19 cellular contexts compared by ENCODE assay signal in the genomic region with DNA sequence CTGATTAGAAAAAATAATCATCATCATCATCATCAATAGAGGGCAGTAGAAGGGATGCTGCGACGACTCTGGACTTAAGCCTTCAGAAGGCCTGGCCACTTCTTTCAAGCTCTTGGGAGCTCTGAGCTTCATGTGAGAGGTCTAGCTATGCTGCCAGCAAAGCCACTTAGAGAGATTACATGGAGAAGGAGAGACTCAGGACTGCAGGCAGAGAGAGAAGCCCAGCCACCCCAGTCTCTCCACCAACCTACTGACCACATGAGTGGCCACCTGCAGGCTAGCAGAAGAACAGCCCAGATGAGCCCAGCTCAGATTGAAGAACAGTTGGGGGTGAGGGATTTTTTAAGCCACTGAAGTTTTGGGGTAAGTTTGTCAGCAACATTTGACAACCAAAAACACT. TPM values are rescaled to one million over a fixed set of nuclear protein-coding genes. Genes with fewer than 3 reads are reported as not detected.
DNase-seq lines count a peak whose midpoint lies in the region; FAIRE-seq and TF ChIP-seq lines count a peak whose summit lies in the region.
"Had no signal": no experiment of that assay in that cellular context is flagged by ENCODE, and none has a peak within 500 bp of the region (broad histone marks: within the 10 kb centered on the region; RNA-seq: fewer than 3 reads in every experiment).

No MANE protein-coding gene starts in this region.

- no peaks in the 10 kb centered on the region for H3K27me3 Mint-ChIP-seq in Calu3 (ENCODE audit: unreplicated experiment)
- peaks cover 26% of the 10 kb centered on the region for H3K27me3 Mint-ChIP-seq in HFFc6 (ENCODE audit: insufficient read depth)
- H3K27me3 Mint-ChIP-seq in activated T-helper 2 cell treated with anti-CD3 and anti-CD28 coated beads, Interferon-gamma antibody, Interleukin-2, Interleukin-4, amounts not matched to agents 10 μg/mL and 5 μg/mL and 100 μg/mL, durations not matched to agents 14 hours and 24 hours and 36 hours (ENCODE audit: low read depth), result peaks cover 9% of the 10 kb centered on the region
- H3K27me3 Mint-ChIP-seq: stimulated activated naive CD8-positive, alpha-beta T cell treated with anti-CD3 and anti-CD28 coated beads, Interleukin-15, amount 100 ng/mL, for 72 hours had no signal

- no peak overlapping the region for H2BK15ac ChIP-seq in mesendoderm (replicated peaks; ENCODE audit: low read depth)

- H3K9me3 ChIP-seq in vagina, result no peaks in the 10 kb centered on the region
- H3K9me3 ChIP-seq: ascending aorta had no signal

- no peaks in the 10 kb centered on the region for H3K9me3 Mint-ChIP-seq in Calu3 (ENCODE audit: low read depth, unreplicated experiment)
- H3K9me3 Mint-ChIP-seq in HFFc6, result no peaks in the 10 kb centered on the region
- H3K9me3 Mint-ChIP-seq in activated T-helper 2 cell treated with anti-CD3 and anti-CD28 coated beads, Interferon-gamma antibody, Interleukin-2, Interleukin-4, amounts not matched to agents 10 μg/mL and 5 μg/mL and 100 μg/mL, durations not matched to agents 14 hours and 24 hours and 36 hours, result no peaks in the 10 kb centered on the region
- H3K9me3 Mint-ChIP-seq: activated CD4-positive, alpha-beta memory T cell treated with anti-CD3 and anti-CD28 coated beads, Interleukin-2, amount 10 ng/mL, durations not matched to agents 7 days and 5 days; natural killer cell; stimulated activated naive CD8-positive, alpha-beta T cell treated with anti-CD3 and anti-CD28 coated beads, Interleukin-15, amount 100 ng/mL, for 72 hours had no signal

- H3K23ac ChIP-seq in mesendoderm (ENCODE audit: low read length), result no peak overlapping the region

- H3K4me3 ChIP-seq in bronchial epithelial cell (ENCODE audit: low read depth, low read length) (no peak overlapping the region), mesendoderm (ENCODE audit: low read length) (no peak overlapping the region), vagina (no peak overlapping the region)
- H3K4me3 ChIP-seq: ascending aorta had no signal

- CTCF ChIA-PET in Calu3 (lab: Charles Lee), result no interaction called here

- H3K27ac Mint-ChIP-seq in Calu3 (ENCODE audit: unreplicated experiment) (no peak overlapping the region), HFFc6 (no peak overlapping the region)
- H3K27ac Mint-ChIP-seq in activated T-helper 2 cell treated with anti-CD3 and anti-CD28 coated beads, Interferon-gamma antibody, Interleukin-2, Interleukin-4, amounts not matched to agents 10 μg/mL and 5 μg/mL and 100 μg/mL, durations not matched to agents 14 hours and 24 hours and 36 hours, result no peak overlapping the region
- H3K27ac Mint-ChIP-seq: activated CD4-positive, alpha-beta memory T cell treated with anti-CD3 and anti-CD28 coated beads, Interleukin-2, amount 10 ng/mL, durations not matched to agents 7 days and 5 days; natural killer cell; stimulated activated naive CD8-positive, alpha-beta T cell treated with anti-CD3 and anti-CD28 coated beads, Interleukin-15, amount 100 ng/mL, for 72 hours had no signal

- BruUV-seq in Calu3 (replicated peaks; lab: Mats Ljungman, UMichigan), result no TSS peak

- no CpG with 5 or more reads among the region's 2 CpGs for WGBS in mesendoderm (ENCODE audit: extremely low coverage, insufficient coverage, low lambda C conversion rate)

- no peak for TF ChIP-seq POLR2A in vagina (IDR thresholded peaks at IDR 0.05)

- TF ChIP-seq CTCF in Calu3 (IDR thresholded peaks at IDR 0.05; ENCODE audit: unreplicated experiment), result peak; percentile 40
- TF ChIP-seq CTCF in HFFc6 (IDR thresholded peaks at IDR 0.05), result peak; percentile 49
- TF ChIP-seq CTCF in bronchial epithelial cell (IDR thresholded peaks at IDR 0.05; ENCODE audit: insufficient read depth, low read length, severe bottlenecking), result peak; percentile 15
- no peak for TF ChIP-seq CTCF in vagina (IDR thresholded peaks at IDR 0.05)

- no peaks in the 10 kb centered on the region for H3K79me1 ChIP-seq in mesendoderm (ENCODE audit: low read length)

- H3K27me3 ChIP-seq in bronchial epithelial cell (ENCODE audit: control insufficient read depth, insufficient read depth, low read length), result no peaks in the 10 kb centered on the region
- H3K27me3 ChIP-seq in mesendoderm (ENCODE audit: insufficient read depth, low read length, poor library complexity), result no peaks in the 10 kb centered on the region
- H3K27me3 ChIP-seq in vagina, result no peaks in the 10 kb centered on the region
- H3K27me3 ChIP-seq: ascending aorta had no signal

- H3K36me3 Mint-ChIP-seq in Calu3 (ENCODE audit: insufficient read depth, unreplicated experiment), result no peaks in the 10 kb centered on the region
- no peaks in the 10 kb centered on the region for H3K36me3 Mint-ChIP-seq in HFFc6 (ENCODE audit: low read depth)
- H3K36me3 Mint-ChIP-seq in activated T-helper 2 cell treated with anti-CD3 and anti-CD28 coated beads, Interferon-gamma antibody, Interleukin-2, Interleukin-4, amounts not matched to agents 10 μg/mL and 5 μg/mL and 100 μg/mL, durations not matched to agents 14 hours and 24 hours and 36 hours (ENCODE audit: low read depth), result no peaks in the 10 kb centered on the region
- H3K36me3 Mint-ChIP-seq: natural killer cell had no signal

- H3K36me3 ChIP-seq in bronchial epithelial cell (ENCODE audit: control insufficient read depth, insufficient read depth, low read length), result no peaks in the 10 kb centered on the region
- H3K36me3 ChIP-seq in mesendoderm (ENCODE audit: control insufficient read depth, insufficient read depth, low read length), result no peaks in the 10 kb centered on the region
- no peaks in the 10 kb centered on the region for H3K36me3 ChIP-seq in vagina
- H3K36me3 ChIP-seq: ascending aorta had no signal

- DNase-seq in Calu3, result peak; percentile 13
- DNase-seq in HFFc6, result no peak
- DNase-seq in bronchial epithelial cell (ENCODE audit: low read depth), result no peak
- peak; percentile 65 for DNase-seq in mesendoderm
- DNase-seq in NCI-H82 treated with DMSO at 0.1 percent for 48 hours (lab: John Stamatoyannopoulos, UW; ENCODE audit: unreplicated experiment), result no peak
- DNase-seq in vagina (ENCODE audit: extremely low spot score in 2 of 2), result no peak
- DNase-seq in activated T-helper 2 cell treated with anti-CD3 and anti-CD28 coated beads, Interferon-gamma antibody, Interleukin-2, Interleukin-4, amounts not matched to agents 10 μg/mL and 5 μg/mL and 100 μg/mL, durations not matched to agents 14 hours and 24 hours and 36 hours (ENCODE audit: low spot score), result no peak
- DNase-seq: activated CD4-positive, alpha-beta memory T cell treated with anti-CD3 and anti-CD28 coated beads, Interleukin-2, amount 10 ng/mL, durations not matched to agents 7 days and 5 days; activated effector memory CD4-positive, alpha-beta T cell treated with anti-CD3 and anti-CD28 coated beads, Interleukin-2, amount 50 U/mL, for 16 hours; effector memory CD4-positive, alpha-beta T cell; head of caudate nucleus; left cardiac atrium; natural killer cell; NCI-H1417; NCI-H524; stimulated activated naive CD8-positive, alpha-beta T cell treated with anti-CD3 and anti-CD28 coated beads, Interleukin-15, amount 100 ng/mL, for 72 hours; T-helper 9 cell had no signal

- no peaks in the 10 kb centered on the region for H3K79me2 ChIP-seq in mesendoderm (ENCODE audit: control insufficient read depth, insufficient read depth, low read length)

- no peak overlapping the region for H3K27ac ChIP-seq in mesendoderm (ENCODE audit: low read depth, low read length)
- no peak overlapping the region for H3K27ac ChIP-seq in vagina
- H3K27ac ChIP-seq: ascending aorta, RWPE1 had no signal

- H3K9ac ChIP-seq in mesendoderm (ENCODE audit: low read length), result no peak overlapping the region

- no peak overlapping the region for H2BK5ac ChIP-seq in mesendoderm (ENCODE audit: low read length)

- H4K5ac ChIP-seq in mesendoderm (ENCODE audit: low read length), result no peak overlapping the region

- H3K4me1 ChIP-seq in mesendoderm (ENCODE audit: control insufficient read depth, low read depth, low read length) (no peaks in the 10 kb centered on the region), vagina (no peaks in the 10 kb centered on the region)
- H3K4me1 ChIP-seq: ascending aorta had no signal

- H3K18ac ChIP-seq in mesendoderm (ENCODE audit: low read length), result no peak overlapping the region

- H3K4me1 Mint-ChIP-seq in Calu3 (ENCODE audit: low read depth, unreplicated experiment) (peaks cover 8% of the 10 kb centered on the region), HFFc6 (ENCODE audit: low read depth) (no peaks in the 10 kb centered on the region)
- H3K4me1 Mint-ChIP-seq in activated T-helper 2 cell treated with anti-CD3 and anti-CD28 coated beads, Interferon-gamma antibody, Interleukin-2, Interleukin-4, amounts not matched to agents 10 μg/mL and 5 μg/mL and 100 μg/mL, durations not matched to agents 14 hours and 24 hours and 36 hours (ENCODE audit: low read depth), result no peaks in the 10 kb centered on the region
- H3K4me1 Mint-ChIP-seq: activated CD4-positive, alpha-beta memory T cell treated with anti-CD3 and anti-CD28 coated beads, Interleukin-2, amount 10 ng/mL, durations not matched to agents 7 days and 5 days; natural killer cell; stimulated activated naive CD8-positive, alpha-beta T cell treated with anti-CD3 and anti-CD28 coated beads, Interleukin-15, amount 100 ng/mL, for 72 hours had no signal

- no peak overlapping the region for H2AK5ac ChIP-seq in mesendoderm (ENCODE audit: low read length)

- FAIRE-seq in bronchial epithelial cell (lab: Jason Lieb, UNC), result peak; percentile 23

- H3K4ac ChIP-seq in mesendoderm (ENCODE audit: low read depth, low read length), result no peak overlapping the region

- intact Hi-C loops in Calu3 (cut with micrococcal nuclease; ENCODE audit: unreplicated experiment), result no loop called here
- intact Hi-C loops in vagina (cut with DNase I), result no loop called here
- intact Hi-C loops in activated T-helper 2 cell treated with anti-CD3 and anti-CD28 coated beads, Interferon-gamma antibody, Interleukin-2, Interleukin-4, amounts not matched to agents 10 μg/mL and 5 μg/mL and 100 μg/mL, durations not matched to agents 14 hours and 24 hours and 36 hours (cut with micrococcal nuclease), result no loop called here

- H4K8ac ChIP-seq in mesendoderm (ENCODE audit: low read depth, low read length), result no peak overlapping the region

- H2BK120ac ChIP-seq in mesendoderm (ENCODE audit: low read depth, low read length), result no peak overlapping the region

- H3K4me3 Mint-ChIP-seq in Calu3 (ENCODE audit: low read depth, unreplicated experiment) (no peak overlapping the region), HFFc6 (no peak overlapping the region)
- no peak overlapping the region for H3K4me3 Mint-ChIP-seq in activated T-helper 2 cell treated with anti-CD3 and anti-CD28 coated beads, Interferon-gamma antibody, Interleukin-2, Interleukin-4, amounts not matched to agents 10 μg/mL and 5 μg/mL and 100 μg/mL, durations not matched to agents 14 hours and 24 hours and 36 hours (ENCODE audit: low read depth)
- H3K4me3 Mint-ChIP-seq: activated CD4-positive, alpha-beta memory T cell treated with anti-CD3 and anti-CD28 coated beads, Interleukin-2, amount 10 ng/mL, durations not matched to agents 7 days and 5 days; natural killer cell; stimulated activated naive CD8-positive, alpha-beta T cell treated with anti-CD3 and anti-CD28 coated beads, Interleukin-15, amount 100 ng/mL, for 72 hours had no signal

- no peak overlapping the region for H3K4me2 ChIP-seq in mesendoderm (ENCODE audit: low read length)

- no peak overlapping the region for H3K56ac ChIP-seq in mesendoderm (ENCODE audit: low read length)

RNA-seq across cellular contexts. Expression of a gene that starts 17.1 kb away (rescaled TPM):
- 0.98 and 1.4 TPM in 2 replicates for total RNA-seq in Calu3 (2022)
- not detected for total RNA-seq in HFFc6 (2021; fragmentation: NEBNext Ultra II Directional; extraction: Animal tissue kit (Norgen Biotek cat#: 25700))
- total RNA-seq in bronchial epithelial cell, result under 0.01 and 0.13 TPM in 2 replicates
- polyA plus RNA-seq in mesendoderm (2013, experiment 1 of 2), result 2.0 TPM
- polyA plus RNA-seq in mesendoderm (2013, experiment 2 of 2), result 1.6 TPM
- 10.6 TPM for total RNA-seq in vagina
- total RNA-seq in activated T-helper 2 cell treated with anti-CD3 and anti-CD28 coated beads, Interferon-gamma antibody, Interleukin-2, Interleukin-4, amounts not matched to agents 10 μg/mL and 5 μg/mL and 100 μg/mL, durations not matched to agents 14 hours and 24 hours and 36 hours, result not detected in 2 replicates
- total RNA-seq: activated CD4-positive, alpha-beta memory T cell treated with anti-CD3 and anti-CD28 coated beads, Interleukin-2, amount 10 ng/mL, durations not matched to agents 7 days and 5 days; natural killer cell had no signal

Comparison
In these comparisons a context has a peak if more than half of its experiments do, and no peak if none do; other contexts are left out.
1. DNase-seq: peak in Calu3 (single experiment) and mesendoderm (single experiment); none in HFFc6 (single experiment), bronchial epithelial cell (single experiment), NCI-H82 treated with DMSO at 0.1 percent for 48 hours (single experiment), vagina (0 of 2) and activated T-helper 2 cell treated with anti-CD3 and anti-CD28 coated beads, Interferon-gamma antibody, Interleukin-2, Interleukin-4, amounts not matched to agents 10 μg/mL and 5 μg/mL and 100 μg/mL, durations not matched to agents 14 hours and 24 hours and 36 hours (single experiment).
2. CTCF ChIP-seq: peak in Calu3 (single experiment), HFFc6 (single experiment) and bronchial epithelial cell (single experiment); none in vagina (0 of 3).